Comparison of ENCODE assay signal across 18 cellular contexts in genomic region chr10:6328708-6329423, GRCh38.
A peak's percentile ranks its signal among the peaks of the same experiment; 100 is the strongest.
DNase-seq lines count a peak whose midpoint lies in the region; ATAC-seq and TF ChIP-seq lines count a peak whose summit lies in the region.
"Had no signal": no experiment of that assay in that cellular context is flagged by ENCODE, and none has a peak within 500 bp of the region (broad histone marks: within the 10 kb centered on the region; RNA-seq: fewer than 3 reads in every experiment).

No MANE protein-coding gene starts in this region.

- BruUV-seq in MCF 10A (replicated peaks; lab: Mats Ljungman, UMichigan) = no TSS peak

- intact Hi-C loops in MCF 10A (cut with micrococcal nuclease) = no loop called here

- CTCF ChIA-PET in MCF 10A (lab: Yijun Ruan, JAX) = interaction anchor here (0.6 to 1.2 kb wide), 2 partner anchors 126 to 193 kb away, joined by 3 read pairs; partner anchors contain the start of gene PFKFB3

- H3K36me3 ChIP-seq in SU-DHL-6 (ENCODE audit: low read length) (0 out of 2 replicates have a peak, but pooled peaks cover under 1% of the 10 kb centered on the region), HAP-1 (replicated peaks) (no peaks in the 10 kb centered on the region)
- H3K36me3 ChIP-seq: adrenal gland had no signal

- peak overlapping the region; percentile 67 to 70 for H3K4me3 Mint-ChIP-seq in stimulated activated naive B cell treated with anti-CD40 and anti-IgM and Interleukin-4, amounts not matched to agents 10 μg/mL and 1 μg/mL and 100 μg/mL, for 72 hours
- no peak overlapping the region for H3K4me3 Mint-ChIP-seq in MCF 10A (ENCODE audit: unreplicated experiment)
- H3K4me3 Mint-ChIP-seq: activated CD8-positive, alpha-beta T cell treated with anti-CD3 and anti-CD28 coated beads, Interleukin-2, amount 10 ng/mL, durations not matched to agents 7 days and 5 days; activated T-helper 1 cell treated with anti-CD3 and anti-CD28 coated beads, Interleukin-12 subunit alpha, Interleukin-12 subunit beta, Interleukin-2, Interleukin-4 antibody, amounts not matched to agents 30 ng/mL and 10 ng/mL and 1 ng/mL, durations not matched to agents 14 hours and 24 hours and 36 hours; GM23338; mesothelial cell of epicardium had no signal

- peak overlapping the region; percentile 21 for H3K9ac ChIP-seq in SU-DHL-6 (ENCODE audit: low read length)

- H3K9me3 Mint-ChIP-seq in stimulated activated naive B cell treated with anti-CD40 and anti-IgM and Interleukin-4, amounts not matched to agents 10 μg/mL and 1 μg/mL and 100 μg/mL, for 72 hours = peaks cover 5 to 8% of the 10 kb centered on the region in 2 donors
- peaks cover 6% of the 10 kb centered on the region for H3K9me3 Mint-ChIP-seq in MCF 10A (ENCODE audit: unreplicated experiment)

- no peaks in the 10 kb centered on the region for H3K79me2 ChIP-seq in SU-DHL-6 (ENCODE audit: insufficient read depth, low read length)

- peak; percentile 82 to 88 for ATAC-seq in stimulated activated naive B cell treated with anti-CD40 and anti-IgM and Interleukin-4, amounts not matched to agents 10 μg/mL and 1 μg/mL and 100 μg/mL, for 72 hours (replicated peaks)
- ATAC-seq in GM18519 (IDR thresholded peaks at IDR 0.05; ENCODE audit: low FRiP score, unreplicated experiment) = no peak
- ATAC-seq: activated CD8-positive, alpha-beta T cell treated with anti-CD3 and anti-CD28 coated beads, Interleukin-2, amount 10 ng/mL, durations not matched to agents 7 days and 5 days; gastroesophageal sphincter; GM23338; stimulated activated naive CD8-positive, alpha-beta T cell treated with anti-CD3 and anti-CD28 coated beads, Interleukin-15, Interleukin-2, amounts not matched to agents 100 U/mL and 50 U/mL, for 24 hours had no signal

- peak overlapping the region; percentile 48 for H3K4me2 ChIP-seq in SU-DHL-6 (ENCODE audit: low read depth, low read length, poor library complexity, severe bottlenecking)
- H3K4me2 ChIP-seq: GM23338, smooth muscle cell had no signal

- TF ChIP-seq CTCF in GM20000 (IDR thresholded peaks at IDR 0.05; ENCODE audit: extremely low read depth, missing control alignments) (no peak), SU-DHL-6 (IDR thresholded peaks at IDR 0.05; ENCODE audit: insufficient read depth, low read length, poor library complexity, severe bottlenecking) (no peak), MCF 10A (IDR thresholded peaks at IDR 0.05; ENCODE audit: unreplicated experiment) (no peak)

- H3K27ac Mint-ChIP-seq in stimulated activated naive B cell treated with anti-CD40 and anti-IgM and Interleukin-4, amounts not matched to agents 10 μg/mL and 1 μg/mL and 100 μg/mL, for 72 hours = peak overlapping the region; percentile 73
- no peak overlapping the region for H3K27ac Mint-ChIP-seq in MCF 10A (ENCODE audit: low read depth, unreplicated experiment)
- H3K27ac Mint-ChIP-seq: activated CD8-positive, alpha-beta T cell treated with anti-CD3 and anti-CD28 coated beads, Interleukin-2, amount 10 ng/mL, durations not matched to agents 7 days and 5 days; activated T-helper 1 cell treated with anti-CD3 and anti-CD28 coated beads, Interleukin-12 subunit alpha, Interleukin-12 subunit beta, Interleukin-2, Interleukin-4 antibody, amounts not matched to agents 30 ng/mL and 10 ng/mL and 1 ng/mL, durations not matched to agents 14 hours and 24 hours and 36 hours; GM23338; mesothelial cell of epicardium had no signal

- no peaks in the 10 kb centered on the region for H3K27me3 ChIP-seq in SU-DHL-6 (ENCODE audit: low read length)
- no peaks in the 10 kb centered on the region for H3K27me3 ChIP-seq in HAP-1 (ENCODE audit: low read depth)
- H3K27me3 ChIP-seq: adrenal gland, gastroesophageal sphincter had no signal

- no peaks in the 10 kb centered on the region for H3K27me3 Mint-ChIP-seq in stimulated activated naive B cell treated with anti-CD40 and anti-IgM and Interleukin-4, amounts not matched to agents 10 μg/mL and 1 μg/mL and 100 μg/mL, for 72 hours
- no peaks in the 10 kb centered on the region for H3K27me3 Mint-ChIP-seq in MCF 10A (ENCODE audit: insufficient read depth, unreplicated experiment)

- H3F3A ChIP-seq in SU-DHL-6 (ENCODE audit: insufficient read depth) = no peaks in the 10 kb centered on the region

- peaks cover 8 to 24% of the 10 kb centered on the region in 2 donors for H3K36me3 Mint-ChIP-seq in stimulated activated naive B cell treated with anti-CD40 and anti-IgM and Interleukin-4, amounts not matched to agents 10 μg/mL and 1 μg/mL and 100 μg/mL, for 72 hours
- H3K36me3 Mint-ChIP-seq in MCF 10A (ENCODE audit: insufficient read depth, unreplicated experiment) = no peaks in the 10 kb centered on the region

- POLR2A ChIA-PET in MCF 10A (lab: Yijun Ruan, JAX) = interaction anchor here (1.0 kb wide), 1 partner anchor 9 kb away, joined by 3 read pairs; no protein-coding TSS in a partner anchor

- H3K4me1 ChIP-seq in HAP-1 = no peaks in the 10 kb centered on the region
- H3K4me1 ChIP-seq: adrenal gland, gastroesophageal sphincter had no signal

- DNase-seq in GM20000 (ENCODE audit: low spot score) = peak; percentile 20
- DNase-seq in medulla oblongata (ENCODE audit: extremely low spot score) = peak; percentile 87
- DNase-seq in stimulated activated naive B cell treated with anti-CD40 and anti-IgM and Interleukin-4, amounts not matched to agents 10 μg/mL and 1 μg/mL and 100 μg/mL, for 72 hours = peak; percentile 6
- no peak for DNase-seq in MCF 10A (ENCODE audit: unreplicated experiment)
- no peak for DNase-seq in HAP-1 (ENCODE audit: low spot score in 2 of 2)
- DNase-seq: activated CD8-positive, alpha-beta T cell treated with anti-CD3 and anti-CD28 coated beads, Interleukin-2, amount 10 ng/mL, durations not matched to agents 7 days and 5 days; DMS79; NCI-H2029; NCI-H524 treated with DMSO at 0.1 percent for 48 hours; stimulated activated naive CD8-positive, alpha-beta T cell treated with anti-CD3 and anti-CD28 coated beads, Interleukin-15, Interleukin-2, amounts not matched to agents 100 U/mL and 50 U/mL, for 24 hours had no signal

- peaks cover 10% of the 10 kb centered on the region; the same call in 1 of the 2 replicates for H3K9me3 ChIP-seq in SU-DHL-6 (ENCODE audit: insufficient read depth, low read length)
- no peaks in the 10 kb centered on the region for H3K9me3 ChIP-seq in HAP-1
- H3K9me3 ChIP-seq: adrenal gland, gastroesophageal sphincter had no signal

- no peaks in the 10 kb centered on the region for H4K20me1 ChIP-seq in SU-DHL-6 (ENCODE audit: low read depth, low read length)

- peak overlapping the region; percentile 49 for H3K27ac ChIP-seq in SU-DHL-6 (ENCODE audit: low read depth, low read length)
- H3K27ac ChIP-seq: gastroesophageal sphincter had no signal

- H3K4me3 ChIP-seq in SU-DHL-6 (ENCODE audit: insufficient read depth, low read length, poor library complexity, severe bottlenecking) = peak overlapping the region; percentile 21
- no peak overlapping the region for H3K4me3 ChIP-seq in HAP-1
- H3K4me3 ChIP-seq: adrenal gland, gastroesophageal sphincter, GM23338, smooth muscle cell had no signal

- in situ Hi-C loops in HAP-1 (cut with MboI; ENCODE audit: low sequenced_read_pairs) = no loop called here

- no peaks in the 10 kb centered on the region for H3K9me2 ChIP-seq in SU-DHL-6 (replicated peaks; ENCODE audit: insufficient read depth, low read length)

- H3K4me1 Mint-ChIP-seq in stimulated activated naive B cell treated with anti-CD40 and anti-IgM and Interleukin-4, amounts not matched to agents 10 μg/mL and 1 μg/mL and 100 μg/mL, for 72 hours = peaks cover 18 to 36% of the 10 kb centered on the region in 2 donors
- H3K4me1 Mint-ChIP-seq in MCF 10A (ENCODE audit: insufficient read depth, unreplicated experiment) = no peaks in the 10 kb centered on the region
- H3K4me1 Mint-ChIP-seq: GM23338, mesothelial cell of epicardium had no signal

- H2AFZ ChIP-seq in SU-DHL-6 (ENCODE audit: low read depth, low read length, severe bottlenecking) = peak overlapping the region; percentile 83
- H2AFZ ChIP-seq: GM23338 had no signal

Comparison
In these comparisons a context has a peak if more than half of its experiments do, and no peak if none do; other contexts are left out.
1. DNase-seq: peak in GM20000 (single experiment), medulla oblongata (single experiment) and stimulated activated naive B cell treated with anti-CD40 and anti-IgM and Interleukin-4, amounts not matched to agents 10 μg/mL and 1 μg/mL and 100 μg/mL, for 72 hours (single experiment); none in MCF 10A (single experiment) and HAP-1 (0 of 2).